In the genomic region with DNA sequence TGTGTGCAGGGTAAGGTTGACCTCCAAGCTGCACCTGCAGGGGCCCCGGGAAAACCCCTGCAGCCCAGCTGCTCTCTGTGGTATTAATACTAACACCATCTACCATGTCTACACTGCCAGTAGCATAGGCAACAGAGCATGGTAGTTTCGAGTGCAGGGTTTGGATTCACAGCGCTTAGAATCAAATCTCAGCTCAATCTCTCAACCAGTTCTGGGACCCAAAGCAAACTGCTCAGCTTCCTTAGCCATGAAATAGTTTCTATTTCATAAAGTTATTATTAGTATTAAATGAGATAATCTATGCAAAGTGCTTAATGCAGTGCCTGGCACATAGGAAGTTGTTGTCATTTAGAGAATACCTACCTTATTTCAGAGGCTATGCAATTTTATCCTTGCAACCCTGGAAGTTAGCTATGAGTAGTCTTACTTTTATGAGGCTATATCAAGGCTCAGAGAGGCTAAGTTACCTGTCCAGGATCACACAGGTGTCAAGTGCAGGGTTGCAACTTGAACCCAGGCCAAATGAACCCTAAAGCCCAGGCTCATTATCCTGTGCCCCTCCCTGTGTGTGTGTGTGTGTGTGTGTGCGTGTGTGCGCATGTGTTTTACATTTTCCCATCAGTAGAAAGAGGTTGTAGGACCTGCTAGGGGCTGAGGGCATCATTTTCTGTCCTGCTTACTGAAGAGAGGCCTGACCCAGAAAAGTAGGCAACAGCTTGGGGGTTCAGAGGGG, we compare ENCODE assay signal across 1 cellular context.
TF ChIP-seq lines count a peak whose summit lies in the region.

No MANE protein-coding gene starts in this region.

TF ChIP-seq in GM12878, 131 proteins besides CTCF, POLR2A, EP300 and RAD21 (continued from another document and continues in another):
- no peak; the same call in 1 of the 2 replicates for TF ChIP-seq ZBTB40 (IDR thresholded peaks at IDR 0.05; ENCODE audit: borderline replicate concordance)
- TF ChIP-seq ZNF384 (IDR thresholded peaks at IDR 0.05; ENCODE audit: borderline replicate concordance, low read depth, low read length), result no peak
- TF ChIP-seq, protein P1, sequence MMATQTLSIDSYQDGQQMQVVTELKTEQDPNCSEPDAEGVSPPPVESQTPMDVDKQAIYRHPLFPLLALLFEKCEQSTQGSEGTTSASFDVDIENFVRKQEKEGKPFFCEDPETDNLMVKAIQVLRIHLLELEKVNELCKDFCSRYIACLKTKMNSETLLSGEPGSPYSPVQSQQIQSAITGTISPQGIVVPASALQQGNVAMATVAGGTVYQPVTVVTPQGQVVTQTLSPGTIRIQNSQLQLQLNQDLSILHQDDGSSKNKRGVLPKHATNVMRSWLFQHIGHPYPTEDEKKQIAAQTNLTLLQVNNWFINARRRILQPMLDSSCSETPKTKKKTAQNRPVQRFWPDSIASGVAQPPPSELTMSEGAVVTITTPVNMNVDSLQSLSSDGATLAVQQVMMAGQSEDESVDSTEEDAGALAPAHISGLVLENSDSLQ (IDR thresholded peaks at IDR 0.05), result no peak
- TF ChIP-seq ZNF207 (IDR thresholded peaks at IDR 0.05; ENCODE audit: borderline replicate concordance), result no peak
- TF ChIP-seq DPF2 (IDR thresholded peaks at IDR 0.05), result peak; percentile 55
- TF ChIP-seq JUND (IDR thresholded peaks at IDR 0.05; ENCODE audit: low read depth, low read length), result no peak
- TF ChIP-seq MLLT1 (IDR thresholded peaks at IDR 0.05), result no peak
- TF ChIP-seq, protein P2, sequence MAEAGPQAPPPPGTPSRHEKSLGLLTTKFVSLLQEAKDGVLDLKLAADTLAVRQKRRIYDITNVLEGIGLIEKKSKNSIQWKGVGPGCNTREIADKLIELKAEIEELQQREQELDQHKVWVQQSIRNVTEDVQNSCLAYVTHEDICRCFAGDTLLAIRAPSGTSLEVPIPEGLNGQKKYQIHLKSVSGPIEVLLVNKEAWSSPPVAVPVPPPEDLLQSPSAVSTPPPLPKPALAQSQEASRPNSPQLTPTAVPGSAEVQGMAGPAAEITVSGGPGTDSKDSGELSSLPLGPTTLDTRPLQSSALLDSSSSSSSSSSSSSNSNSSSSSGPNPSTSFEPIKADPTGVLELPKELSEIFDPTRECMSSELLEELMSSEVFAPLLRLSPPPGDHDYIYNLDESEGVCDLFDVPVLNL (IDR thresholded peaks at IDR 0.05; ENCODE audit: low read depth, low read length), result no peak
- TF ChIP-seq CBFB (IDR thresholded peaks at IDR 0.05; ENCODE audit: low read depth), result peak; percentile 56; the same call in 1 of the 2 replicates
- TF ChIP-seq IRF4 (IDR thresholded peaks at IDR 0.05; ENCODE audit: low read depth, low read length), result peak; percentile 47; the same call in 1 of the 2 replicates
- no peak for TF ChIP-seq SREBF2 (IDR thresholded peaks at IDR 0.05; ENCODE audit: low read length)
- TF ChIP-seq, protein P3, sequence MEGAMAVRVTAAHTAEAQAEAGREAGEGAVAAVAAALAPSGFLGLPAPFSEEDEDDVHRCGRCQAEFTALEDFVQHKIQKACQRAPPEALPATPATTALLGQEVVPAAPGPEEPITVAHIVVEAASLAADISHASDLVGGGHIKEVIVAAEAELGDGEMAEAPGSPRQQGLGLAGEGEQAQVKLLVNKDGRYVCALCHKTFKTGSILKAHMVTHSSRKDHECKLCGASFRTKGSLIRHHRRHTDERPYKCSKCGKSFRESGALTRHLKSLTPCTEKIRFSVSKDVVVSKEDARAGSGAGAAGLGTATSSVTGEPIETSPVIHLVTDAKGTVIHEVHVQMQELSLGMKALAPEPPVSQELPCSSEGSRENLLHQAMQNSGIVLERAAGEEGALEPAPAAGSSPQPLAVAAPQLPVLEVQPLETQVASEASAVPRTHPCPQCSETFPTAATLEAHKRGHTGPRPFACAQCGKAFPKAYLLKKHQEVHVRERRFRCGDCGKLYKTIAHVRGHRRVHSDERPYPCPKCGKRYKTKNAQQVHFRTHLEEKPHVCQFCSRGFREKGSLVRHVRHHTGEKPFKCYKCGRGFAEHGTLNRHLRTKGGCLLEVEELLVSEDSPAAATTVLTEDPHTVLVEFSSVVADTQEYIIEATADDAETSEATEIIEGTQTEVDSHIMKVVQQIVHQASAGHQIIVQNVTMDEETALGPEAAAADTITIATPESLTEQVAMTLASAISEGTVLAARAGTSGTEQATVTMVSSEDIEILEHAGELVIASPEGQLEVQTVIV (IDR thresholded peaks at IDR 0.05; ENCODE audit: borderline replicate concordance, partially characterized antibody), result no peak
- 0 out of 2 replicates have a peak, but pooled peaks have one; percentile 28 for TF ChIP-seq ZNF217 (IDR thresholded peaks at IDR 0.05)
- TF ChIP-seq LARP7 (IDR thresholded peaks at IDR 0.05), result no peak
- TF ChIP-seq ETV6 (conservative IDR thresholded peaks at IDR 0.05 in 1 of 2, IDR thresholded peaks at IDR 0.05 in 1 of 2; ENCODE audit: borderline replicate concordance in 1 of 2, low read depth in 1 of 2), result peak in 1 of 2 experiments; percentile 75; a peak in 2 of 4 replicates
- no peak for TF ChIP-seq BACH1 (IDR thresholded peaks at IDR 0.05; ENCODE audit: borderline replicate concordance)
- TF ChIP-seq NRF1 (conservative IDR thresholded peaks at IDR 0.05; ENCODE audit: low read depth, low read length), result no peak
- no peak; a peak in 1 of 4 replicates for TF ChIP-seq BHLHE40 (IDR thresholded peaks at IDR 0.05; ENCODE audit: borderline replicate concordance in 1 of 2, low read depth in 2 of 2, low read length in 1 of 2)
- TF ChIP-seq SUPT20H (IDR thresholded peaks at IDR 0.05; ENCODE audit: borderline replicate concordance, control insufficient read depth, low read depth, low read length), result no peak
- peak; percentile 71 for TF ChIP-seq RELA (IDR thresholded peaks at IDR 0.05; ENCODE audit: borderline replicate concordance, partially characterized antibody)
- TF ChIP-seq, protein P4, sequence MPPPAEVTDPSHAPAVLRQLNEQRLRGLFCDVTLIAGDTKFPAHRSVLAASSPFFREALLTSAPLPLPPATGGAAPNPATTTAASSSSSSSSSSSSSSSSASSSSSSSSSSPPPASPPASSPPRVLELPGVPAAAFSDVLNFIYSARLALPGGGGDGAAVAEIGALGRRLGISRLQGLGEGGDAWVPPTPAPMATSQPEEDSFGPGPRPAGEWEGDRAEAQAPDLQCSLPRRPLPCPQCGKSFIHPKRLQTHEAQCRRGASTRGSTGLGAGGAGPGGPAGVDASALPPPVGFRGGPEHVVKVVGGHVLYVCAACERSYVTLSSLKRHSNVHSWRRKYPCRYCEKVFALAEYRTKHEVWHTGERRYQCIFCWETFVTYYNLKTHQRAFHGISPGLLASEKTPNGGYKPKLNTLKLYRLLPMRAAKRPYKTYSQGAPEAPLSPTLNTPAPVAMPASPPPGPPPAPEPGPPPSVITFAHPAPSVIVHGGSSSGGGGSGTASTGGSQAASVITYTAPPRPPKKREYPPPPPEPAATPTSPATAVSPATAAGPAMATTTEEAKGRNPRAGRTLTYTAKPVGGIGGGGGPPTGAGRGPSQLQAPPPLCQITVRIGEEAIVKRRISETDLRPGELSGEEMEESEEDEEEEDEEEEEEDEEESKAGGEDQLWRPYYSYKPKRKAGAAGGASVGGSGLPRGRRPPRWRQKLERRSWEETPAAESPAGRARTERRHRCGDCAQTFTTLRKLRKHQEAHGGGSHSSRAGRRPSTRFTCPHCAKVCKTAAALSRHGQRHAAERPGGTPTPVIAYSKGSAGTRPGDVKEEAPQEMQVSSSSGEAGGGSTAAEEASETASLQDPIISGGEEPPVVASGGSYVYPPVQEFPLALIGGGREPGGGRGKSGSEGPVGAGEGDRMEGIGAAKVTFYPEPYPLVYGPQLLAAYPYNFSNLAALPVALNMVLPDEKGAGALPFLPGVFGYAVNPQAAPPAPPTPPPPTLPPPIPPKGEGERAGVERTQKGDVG (CRISPR knock-in tag; IDR thresholded peaks at IDR 0.05), result no peak
- TF ChIP-seq MEF2B (IDR thresholded peaks at IDR 0.05; ENCODE audit: partially characterized antibody, poor library complexity, severe bottlenecking), result peak; percentile 16
- TF ChIP-seq PAX5 (IDR thresholded peaks at IDR 0.05; ENCODE audit: borderline replicate concordance, low read depth, low read length), result 0 out of 2 replicates have a peak, but pooled peaks have one; percentile 20
- TF ChIP-seq CHD2 (IDR thresholded peaks at IDR 0.05; ENCODE audit: borderline replicate concordance, low read depth, low read length), result no peak
- TF ChIP-seq TAF1 (IDR thresholded peaks at IDR 0.05; ENCODE audit: borderline replicate concordance, low read depth, low read length), result no peak
- no peak for TF ChIP-seq HDAC2 (IDR thresholded peaks at IDR 0.05)
- no peak for TF ChIP-seq POLR2AphosphoS2 (IDR thresholded peaks at IDR 0.05; ENCODE audit: low read depth, low read length)
- TF ChIP-seq IKZF1 (conservative IDR thresholded peaks at IDR 0.05), result no peak; the same call in none of the 2 replicates
- TF ChIP-seq YY1 (IDR thresholded peaks at IDR 0.05; ENCODE audit: low read depth, low read length), result peak; percentile 21; the same call in 1 of the 2 replicates
- no peak for TF ChIP-seq MXI1 (IDR thresholded peaks at IDR 0.05; ENCODE audit: low read depth, low read length)
- peak; percentile 76 for TF ChIP-seq FOXM1 (IDR thresholded peaks at IDR 0.05; ENCODE audit: low read depth, low read length)
- no peak for TF ChIP-seq HCFC1 (IDR thresholded peaks at IDR 0.05; ENCODE audit: low read length)
- TF ChIP-seq MEF2A (IDR thresholded peaks at IDR 0.05; ENCODE audit: insufficient read depth, low read depth, low read length), result peak; percentile 84; the same call in 1 of the 2 replicates
- TF ChIP-seq, protein P5, sequence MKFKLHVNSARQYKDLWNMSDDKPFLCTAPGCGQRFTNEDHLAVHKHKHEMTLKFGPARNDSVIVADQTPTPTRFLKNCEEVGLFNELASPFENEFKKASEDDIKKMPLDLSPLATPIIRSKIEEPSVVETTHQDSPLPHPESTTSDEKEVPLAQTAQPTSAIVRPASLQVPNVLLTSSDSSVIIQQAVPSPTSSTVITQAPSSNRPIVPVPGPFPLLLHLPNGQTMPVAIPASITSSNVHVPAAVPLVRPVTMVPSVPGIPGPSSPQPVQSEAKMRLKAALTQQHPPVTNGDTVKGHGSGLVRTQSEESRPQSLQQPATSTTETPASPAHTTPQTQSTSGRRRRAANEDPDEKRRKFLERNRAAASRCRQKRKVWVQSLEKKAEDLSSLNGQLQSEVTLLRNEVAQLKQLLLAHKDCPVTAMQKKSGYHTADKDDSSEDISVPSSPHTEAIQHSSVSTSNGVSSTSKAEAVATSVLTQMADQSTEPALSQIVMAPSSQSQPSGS (IDR thresholded peaks at IDR 0.05; ENCODE audit: low read length), result peak; percentile 79
- no peak for TF ChIP-seq BMI1 (IDR thresholded peaks at IDR 0.05; ENCODE audit: borderline replicate concordance)
- TF ChIP-seq GATAD2B (conservative IDR thresholded peaks at IDR 0.05; ENCODE audit: low read depth), result no peak
- TF ChIP-seq TCF3 (IDR thresholded peaks at IDR 0.05; ENCODE audit: borderline replicate concordance, insufficient read depth, low read depth, low read length), result peak; percentile 96
- no peak for TF ChIP-seq ZNF24 (IDR thresholded peaks at IDR 0.05)
- no peak for TF ChIP-seq MYC (IDR thresholded peaks at IDR 0.05; ENCODE audit: insufficient read depth, insufficient read length, insufficient replicate concordance, low read length, severe bottlenecking)
- 0 out of 2 replicates have a peak, but pooled peaks have one; percentile 5 for TF ChIP-seq NR2C1 (IDR thresholded peaks at IDR 0.05)
- TF ChIP-seq, protein P6, sequence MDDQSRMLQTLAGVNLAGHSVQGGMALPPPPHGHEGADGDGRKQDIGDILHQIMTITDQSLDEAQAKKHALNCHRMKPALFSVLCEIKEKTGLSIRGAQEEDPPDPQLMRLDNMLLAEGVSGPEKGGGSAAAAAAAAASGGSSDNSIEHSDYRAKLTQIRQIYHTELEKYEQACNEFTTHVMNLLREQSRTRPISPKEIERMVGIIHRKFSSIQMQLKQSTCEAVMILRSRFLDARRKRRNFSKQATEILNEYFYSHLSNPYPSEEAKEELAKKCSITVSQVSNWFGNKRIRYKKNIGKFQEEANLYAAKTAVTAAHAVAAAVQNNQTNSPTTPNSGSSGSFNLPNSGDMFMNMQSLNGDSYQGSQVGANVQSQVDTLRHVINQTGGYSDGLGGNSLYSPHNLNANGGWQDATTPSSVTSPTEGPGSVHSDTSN (IDR thresholded peaks at IDR 0.05; ENCODE audit: insufficient replicate concordance, low read depth, low read length), result no peak
- no peak for TF ChIP-seq CHD1 (IDR thresholded peaks at IDR 0.05; ENCODE audit: low read depth, low read length)
- TF ChIP-seq BCL11A (IDR thresholded peaks at IDR 0.05; ENCODE audit: low read depth, low read length), result peak; percentile 53; the same call in 1 of the 2 replicates
- TF ChIP-seq WRNIP1 (IDR thresholded peaks at IDR 0.05; ENCODE audit: borderline replicate concordance, low read depth, low read length), result no peak
- TF ChIP-seq RAD51 (IDR thresholded peaks at IDR 0.05), result no peak
